In genomic region chr4:127335732-127336131, GRCh38 we compare ENCODE assay signal across 20 cellular contexts.
"Had no signal": no experiment of that assay in that cellular context is flagged by ENCODE, and none has a peak within 500 bp of the region (broad histone marks: within the 10 kb centered on the region; RNA-seq: fewer than 3 reads in every experiment).

No MANE protein-coding gene starts in this region.

- H3K27me3 ChIP-seq: colonic mucosa, esophagus squamous epithelium, foreskin keratinocyte, gastroesophageal sphincter, heart right ventricle, left lung had no signal

- H3K4me3 ChIP-seq: colonic mucosa, esophagus squamous epithelium, gastroesophageal sphincter, heart right ventricle, left lung, lower lobe of right lung, mucosa of descending colon had no signal

- H3K36me3 ChIP-seq: colonic mucosa, esophagus squamous epithelium, gastroesophageal sphincter, heart right ventricle, left lung, lower lobe of right lung had no signal

- H3K4me1 ChIP-seq: colonic mucosa, esophagus squamous epithelium, foreskin keratinocyte, gastroesophageal sphincter, heart right ventricle, left lung, lower lobe of right lung had no signal

- H3K9me3 ChIP-seq: colonic mucosa, esophagus squamous epithelium, gastroesophageal sphincter, left lung, lower lobe of right lung had no signal

- ATAC-seq: effector memory CD8-positive, alpha-beta T cell; esophagus mucosa; foreskin keratinocyte; gastroesophageal sphincter; heart right ventricle; left cardiac atrium; left lung; left ventricle myocardium superior; lower lobe of right lung; mucosa of descending colon had no signal

- DNase-seq: colonic mucosa; cortex of kidney; effector CD8-positive, alpha-beta T cell; effector memory CD8-positive, alpha-beta T cell; endodermal cell; erythroblast; esophagus squamous epithelium; foreskin keratinocyte; heart right ventricle; hippocampal formation; left cardiac atrium; left lung; left ventricle myocardium superior; lower lobe of right lung; mesenchymal stem cell; mucosa of descending colon; naive B cell had no signal

- H3K27ac ChIP-seq: colonic mucosa, epithelial cell of prostate, esophagus squamous epithelium, foreskin keratinocyte, gastroesophageal sphincter, heart right ventricle, left lung, lower lobe of right lung had no signal
